ENCODE assay signal across 33 cellular contexts in genomic region chr6:63543982-63544381, GRCh38.
"Had no signal": no experiment of that assay in that cellular context is flagged by ENCODE, and none has a peak within 500 bp of the region (broad histone marks: within the 10 kb centered on the region; RNA-seq: fewer than 3 reads in every experiment).

No MANE protein-coding gene starts in this region.

- H3K27ac ChIP-seq: epithelial cell of prostate, esophagus squamous epithelium, gastrocnemius medialis, hepatocyte, pancreas, prostate gland, skin epidermis, upper lobe of left lung, vagina had no signal

- ATAC-seq: activated CD4-positive, alpha-beta T cell treated with anti-CD3 and anti-CD28 coated beads for 36 hours; activated T-cell treated with anti-CD3 and anti-CD28 coated beads, Interleukin-2, amount 50 U/mL, for 72 hours; gastrocnemius medialis; left cardiac atrium; pancreas; sciatic nerve; stimulated activated memory B cell treated with anti-CD40 and anti-IgM and Interleukin-4, amounts not matched to agents 10 μg/mL and 1 μg/mL and 100 μg/mL, for 72 hours; stimulated activated naive CD8-positive, alpha-beta T cell treated with anti-CD3 and anti-CD28 coated beads, Interleukin-15, amount 100 ng/mL, for 72 hours had no signal

- H3K4me3 Mint-ChIP-seq: activated CD4-positive, alpha-beta T cell treated with anti-CD3 and anti-CD28 coated beads for 36 hours; activated naive CD8-positive, alpha-beta T cell treated with anti-CD3 and anti-CD28 coated beads for 36 hours; activated T-cell treated with anti-CD3 and anti-CD28 coated beads, Interleukin-2, amount 50 U/mL, for 72 hours; naive B cell; nephron progenitor cell; stimulated activated memory B cell treated with anti-CD40 and anti-IgM and Interleukin-4, amounts not matched to agents 10 μg/mL and 1 μg/mL and 100 μg/mL, for 72 hours; stimulated activated naive CD8-positive, alpha-beta T cell treated with anti-CD3 and anti-CD28 coated beads, Interleukin-15, amount 100 ng/mL, for 72 hours had no signal

- H3K27ac Mint-ChIP-seq: activated CD4-positive, alpha-beta T cell treated with anti-CD3 and anti-CD28 coated beads for 36 hours; activated naive CD8-positive, alpha-beta T cell treated with anti-CD3 and anti-CD28 coated beads for 36 hours; activated T-cell treated with anti-CD3 and anti-CD28 coated beads, Interleukin-2, amount 50 U/mL, for 72 hours; naive B cell; nephron progenitor cell; stimulated activated memory B cell treated with anti-CD40 and anti-IgM and Interleukin-4, amounts not matched to agents 10 μg/mL and 1 μg/mL and 100 μg/mL, for 72 hours; stimulated activated naive CD8-positive, alpha-beta T cell treated with anti-CD3 and anti-CD28 coated beads, Interleukin-15, amount 100 ng/mL, for 72 hours had no signal

- H3K4me2 ChIP-seq: hepatocyte had no signal

- H3K4me1 ChIP-seq: esophagus squamous epithelium, gastrocnemius medialis, pancreas, prostate gland, upper lobe of left lung, vagina had no signal

- H3K27me3 ChIP-seq: esophagus squamous epithelium, gastrocnemius medialis, hepatocyte, pancreas, upper lobe of left lung, vagina had no signal

- H3K36me3 Mint-ChIP-seq: activated naive CD8-positive, alpha-beta T cell treated with anti-CD3 and anti-CD28 coated beads for 36 hours; stimulated activated memory B cell treated with anti-CD40 and anti-IgM and Interleukin-4, amounts not matched to agents 10 μg/mL and 1 μg/mL and 100 μg/mL, for 72 hours had no signal

- H3K79me2 ChIP-seq: hepatocyte had no signal

- H3K4me3 ChIP-seq: esophagus squamous epithelium, gastrocnemius medialis, hepatocyte, pancreas, prostate gland, skin epidermis, upper lobe of left lung, vagina had no signal

- H3K9me3 ChIP-seq: esophagus squamous epithelium, gastrocnemius medialis, pancreas, prostate gland, upper lobe of left lung, vagina had no signal

- FAIRE-seq: colon, endometrium, keratinocyte, pancreas had no signal

- H3K36me3 ChIP-seq: esophagus squamous epithelium, gastrocnemius medialis, pancreas, prostate gland, upper lobe of left lung, vagina had no signal

- DNase-seq: activated CD4-positive, alpha-beta T cell treated with anti-CD3 and anti-CD28 coated beads for 36 hours; activated CD4-positive, CD25-positive, alpha-beta regulatory T cell; activated naive CD4-positive, alpha-beta T cell treated with Interleukin-2 at 50 U/mL for 16 hours; activated naive CD8-positive, alpha-beta T cell treated with anti-CD3 and anti-CD28 coated beads for 36 hours; activated T-cell treated with anti-CD3 and anti-CD28 coated beads for 4 hours; activated T-cell treated with anti-CD3 and anti-CD28 coated beads, Interleukin-2, amount 50 U/mL, for 72 hours; amniotic stem cell; central memory CD4-positive, alpha-beta T cell; effector CD8-positive, alpha-beta T cell; esophagus squamous epithelium; gastrocnemius medialis; left cardiac atrium; mammary epithelial cell; naive B cell; nephron progenitor cell; pancreas; retina; stimulated activated CD4-positive, alpha-beta T cell treated with anti-CD3 and anti-CD28 coated beads, Interleukin-12 subunit alpha, Interleukin-12 subunit beta, amount 100 ng/mL, for 4 hours; stimulated activated CD4-positive, alpha-beta T cell treated with anti-CD3 and anti-CD28 coated beads, Interleukin-4, amount 100 ng/mL, for 1 hour; stimulated activated CD8-positive, alpha-beta memory T cell treated with anti-CD3 and anti-CD28 coated beads, Interleukin-4, amount 100 ng/mL, for 48 hours; stimulated activated naive CD8-positive, alpha-beta T cell treated with anti-CD3 and anti-CD28 coated beads, Interleukin-15, amount 100 ng/mL, for 72 hours; substantia nigra; upper lobe of left lung had no signal

- H3K4me1 Mint-ChIP-seq: activated CD4-positive, alpha-beta T cell treated with anti-CD3 and anti-CD28 coated beads for 36 hours; activated naive CD8-positive, alpha-beta T cell treated with anti-CD3 and anti-CD28 coated beads for 36 hours; naive B cell; nephron progenitor cell; stimulated activated memory B cell treated with anti-CD40 and anti-IgM and Interleukin-4, amounts not matched to agents 10 μg/mL and 1 μg/mL and 100 μg/mL, for 72 hours; stimulated activated naive CD8-positive, alpha-beta T cell treated with anti-CD3 and anti-CD28 coated beads, Interleukin-15, amount 100 ng/mL, for 72 hours had no signal

- H2AFZ ChIP-seq: hepatocyte had no signal
